Comparison of ENCODE assay signal across 1 cellular context in the genomic region with DNA sequence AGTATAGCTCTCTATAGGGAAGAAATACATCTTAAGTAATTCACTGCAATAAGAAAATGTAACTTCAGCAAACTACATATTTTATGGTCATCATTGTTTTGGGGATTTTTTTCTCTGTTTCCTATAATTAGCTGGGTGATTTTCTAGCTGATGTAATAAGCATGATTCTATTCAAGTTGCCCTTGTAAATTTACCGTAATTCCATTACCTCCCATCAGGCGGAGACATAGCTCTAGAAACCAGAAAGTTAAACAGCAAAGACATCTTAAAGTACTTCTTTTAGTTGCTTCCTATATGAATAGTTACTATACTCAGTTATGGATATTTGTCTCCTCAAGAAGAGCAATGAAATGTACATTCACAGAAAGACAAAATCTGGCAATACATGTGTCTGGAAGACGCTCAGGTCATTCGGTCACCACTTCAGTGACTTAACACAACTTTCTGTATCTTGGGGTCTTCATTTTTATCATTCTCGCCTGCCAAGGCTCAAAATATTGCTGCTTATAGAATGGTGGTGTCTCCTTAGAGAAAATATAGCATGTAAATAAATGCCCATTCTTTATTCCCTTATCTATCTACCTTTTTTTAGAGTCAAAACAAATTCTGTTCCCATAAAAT.
TF ChIP-seq lines count a peak whose summit lies in the region.

No MANE protein-coding gene starts in this region.

TF ChIP-seq in GM23338, 12 proteins besides CTCF, POLR2A, EP300 and RAD21 (continued from another document):
- TF ChIP-seq, protein P1, sequence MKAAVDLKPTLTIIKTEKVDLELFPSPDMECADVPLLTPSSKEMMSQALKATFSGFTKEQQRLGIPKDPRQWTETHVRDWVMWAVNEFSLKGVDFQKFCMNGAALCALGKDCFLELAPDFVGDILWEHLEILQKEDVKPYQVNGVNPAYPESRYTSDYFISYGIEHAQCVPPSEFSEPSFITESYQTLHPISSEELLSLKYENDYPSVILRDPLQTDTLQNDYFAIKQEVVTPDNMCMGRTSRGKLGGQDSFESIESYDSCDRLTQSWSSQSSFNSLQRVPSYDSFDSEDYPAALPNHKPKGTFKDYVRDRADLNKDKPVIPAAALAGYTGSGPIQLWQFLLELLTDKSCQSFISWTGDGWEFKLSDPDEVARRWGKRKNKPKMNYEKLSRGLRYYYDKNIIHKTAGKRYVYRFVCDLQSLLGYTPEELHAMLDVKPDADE (IDR thresholded peaks at IDR 0.05), result no peak
- TF ChIP-seq ZNF331 (CRISPR knock-in tag; IDR thresholded peaks at IDR 0.05; ENCODE audit: low read depth) (no peak), STAT1 (IDR thresholded peaks at IDR 0.05; ENCODE audit: unreplicated experiment) (no peak), JUNB (IDR thresholded peaks at IDR 0.05; ENCODE audit: unreplicated experiment) (no peak)
